In genomic region chr15:40439461-40440299, GRCh38 we compare ENCODE assay signal across 8 cellular contexts. TPM values are rescaled to one million over a fixed set of nuclear protein-coding genes. Genes with fewer than 3 reads are reported as not detected.
DNase-seq lines count a peak whose midpoint lies in the region; ATAC-seq and TF ChIP-seq lines count a peak whose summit lies in the region.

No MANE protein-coding gene starts in this region.

- POLR2A ChIA-PET in CD8-positive, alpha-beta memory T cell (lab: Charles Lee) = interaction anchor here (0.8 to 5.2 kb wide), 8 partner anchors 13 to 132 kb away, joined by 3 to 41 read pairs (median 4); partner anchors contain the start of genes CHST14, INAFM2, IVD and PLCB2
- POLR2A ChIA-PET in WTC11 (lab: Charles Lee) = interaction anchor here (0.7 to 3.2 kb wide), 9 partner anchors 12 to 552 kb away, joined by 3 to 32 read pairs (median 4); partner anchors contain the start of genes CCDC32, CHST14 and IVD

- peaks cover 6% of the 10 kb centered on the region for H3K27me3 ChIP-seq in CD8-positive, alpha-beta memory T cell (ENCODE audit: insufficient read depth, low read length, poor library complexity, severe bottlenecking)
- H3K27me3 ChIP-seq in mucosa of stomach (ENCODE audit: control insufficient read depth, insufficient read depth, low read length) = peaks cover 41% of the 10 kb centered on the region

- H3K4me3 Mint-ChIP-seq in CD8-positive, alpha-beta memory T cell = peak overlapping the region; percentile 81 to 97 (median 92)
- peak overlapping the region; percentile 91 for H3K4me3 Mint-ChIP-seq in HFFc6
- peak overlapping the region; percentile 90 for H3K4me3 Mint-ChIP-seq in WTC11

- peaks cover 11 to 15% of the 10 kb centered on the region in 2 donors for H3K27me3 Mint-ChIP-seq in CD8-positive, alpha-beta memory T cell
- H3K27me3 Mint-ChIP-seq in HFFc6 (ENCODE audit: insufficient read depth) = peaks cover 44% of the 10 kb centered on the region
- peaks cover 12% of the 10 kb centered on the region for H3K27me3 Mint-ChIP-seq in WTC11 (ENCODE audit: low read depth)

- CTCF ChIA-PET in CD8-positive, alpha-beta memory T cell (lab: Charles Lee) = interaction anchor here (0.7 to 2.3 kb wide), 13 partner anchors 9 to 255 kb away, joined by 3 to 16 read pairs (median 5); partner anchors contain the start of gene RAD51
- CTCF ChIA-PET in WTC11 (lab: Charles Lee) = interaction anchor here (0.8 to 2.6 kb wide), 22 partner anchors 9 to 418 kb away, joined by 3 to 23 read pairs (median 5); partner anchors contain the start of genes CCDC9B and INAFM2

- peak overlapping the region; percentile 67 for H3K9ac ChIP-seq in mucosa of stomach (ENCODE audit: low read length)

- peak overlapping the region in 7 of 8 donors; percentile 65 to 92 (median 87) for H3K27ac Mint-ChIP-seq in CD8-positive, alpha-beta memory T cell
- H3K27ac Mint-ChIP-seq in HFFc6 (peak overlapping the region; percentile 75), WTC11 (peak overlapping the region; percentile 78)

- peaks cover 55 to 71% (median 57%) of the 10 kb centered on the region in 3 donors for H3K4me1 Mint-ChIP-seq in CD8-positive, alpha-beta memory T cell
- H3K4me1 Mint-ChIP-seq in HFFc6 (ENCODE audit: low read depth) (peaks cover 34% of the 10 kb centered on the region), WTC11 (peaks cover 57% of the 10 kb centered on the region)

- H3K4me1 ChIP-seq in CD8-positive, alpha-beta memory T cell (ENCODE audit: insufficient read depth, low read length) = peaks cover 53% of the 10 kb centered on the region
- H3K4me1 ChIP-seq in mucosa of stomach (ENCODE audit: control insufficient read depth, insufficient read depth, low read length) (peaks cover 39% of the 10 kb centered on the region), urinary bladder (ENCODE audit: insufficient read depth) (peaks cover 2% of the 10 kb centered on the region)

- 9% methylated on average over 28 of the region's 28 CpGs for whole genome bisulfite sequencing in urinary bladder

- no peaks in the 10 kb centered on the region for H3K9me3 ChIP-seq in CD8-positive, alpha-beta memory T cell (ENCODE audit: low read length)
- H3K9me3 ChIP-seq in mucosa of stomach (ENCODE audit: control insufficient read depth, low read length) = no peaks in the 10 kb centered on the region

- peak overlapping the region; percentile 66 for H3K27ac ChIP-seq in CD8-positive, alpha-beta memory T cell (ENCODE audit: low read depth, low read length)
- H3K27ac ChIP-seq in urinary bladder (ENCODE audit: low read depth) = no peak overlapping the region

- no peak for TF ChIP-seq CTCF in HFFc6 (IDR thresholded peaks at IDR 0.05)
- no peak for TF ChIP-seq CTCF in WTC11 (IDR thresholded peaks at IDR 0.05)
- TF ChIP-seq CTCF in epithelial cell of esophagus (IDR thresholded peaks at IDR 0.05; ENCODE audit: insufficient read depth, low read depth, low read length, missing control alignments) = no peak

- peak in 2 of 5 donors; percentile 16 to 59 for DNase-seq in CD8-positive, alpha-beta memory T cell
- DNase-seq in HFFc6 (peak; percentile 7), WTC11 (ENCODE audit: low spot score) (peak; percentile 69), epithelial cell of esophagus (ENCODE audit: low read depth) (peak; percentile 52), mucosa of gallbladder (ENCODE audit: low spot score) (no peak)

- H3K4me3 ChIP-seq in CD8-positive, alpha-beta memory T cell (ENCODE audit: low read length) = peak overlapping the region; percentile 72
- H3K4me3 ChIP-seq in epithelial cell of esophagus (ENCODE audit: low read length) (peak overlapping the region; percentile 61), mucosa of stomach (ENCODE audit: low read length) (peak overlapping the region; percentile 35), urinary bladder (ENCODE audit: low read depth, low read length) (peak overlapping the region; percentile 95)

- peak; percentile 32 for ATAC-seq in WTC11
- ATAC-seq in HG02840 (IDR thresholded peaks at IDR 0.05; ENCODE audit: low FRiP score, unreplicated experiment) = no peak

- H3K36me3 Mint-ChIP-seq in CD8-positive, alpha-beta memory T cell = peaks cover 0 to 7% (median 0%) of the 10 kb centered on the region in 3 donors
- H3K36me3 Mint-ChIP-seq in HFFc6 (ENCODE audit: low read depth) = no peaks in the 10 kb centered on the region
- H3K36me3 Mint-ChIP-seq in WTC11 = 0 out of 2 replicates have a peak, but pooled peaks cover 3% of the 10 kb centered on the region

- peaks cover 0 to 3% (median 0%) of the 10 kb centered on the region in 5 donors for H3K9me3 Mint-ChIP-seq in CD8-positive, alpha-beta memory T cell
- H3K9me3 Mint-ChIP-seq in HFFc6 (no peaks in the 10 kb centered on the region), WTC11 (no peaks in the 10 kb centered on the region)

- no peaks in the 10 kb centered on the region for H3K36me3 ChIP-seq in CD8-positive, alpha-beta memory T cell (ENCODE audit: insufficient read depth, low read length)
- H3K36me3 ChIP-seq in mucosa of stomach (ENCODE audit: control insufficient read depth, insufficient read depth, low read length) (no peaks in the 10 kb centered on the region), urinary bladder (ENCODE audit: insufficient read depth) (no peaks in the 10 kb centered on the region)

TF ChIP-seq in WTC11, 78 proteins besides CTCF, POLR2A, EP300 and RAD21 (continues in another document):
- TF ChIP-seq NR1H2 (CRISPR knock-in tag; IDR thresholded peaks at IDR 0.05) (peak; percentile 66; the same call in 1 of the 2 replicates), SP1 (CRISPR knock-in tag; conservative IDR thresholded peaks at IDR 0.05) (peak; percentile 56), FOXK1 (CRISPR knock-in tag; IDR thresholded peaks at IDR 0.05) (peak; percentile 47; the same call in 1 of the 2 replicates), NFE2L1 (CRISPR knock-in tag; IDR thresholded peaks at IDR 0.05) (peak; percentile 91), MYBL2 (CRISPR knock-in tag; IDR thresholded peaks at IDR 0.05) (0 out of 2 replicates have a peak, but pooled peaks have one; percentile 78), ZNF423 (CRISPR knock-in tag; IDR thresholded peaks at IDR 0.05) (peak; percentile 4; the same call in 1 of the 2 replicates), GTF2I (CRISPR knock-in tag; conservative IDR thresholded peaks at IDR 0.05) (no peak), TCF7 (CRISPR knock-in tag; IDR thresholded peaks at IDR 0.05; ENCODE audit: low read depth) (no peak), SMAD3 (CRISPR knock-in tag; IDR thresholded peaks at IDR 0.05; ENCODE audit: borderline replicate concordance) (no peak)
- TF ChIP-seq, protein P1, sequence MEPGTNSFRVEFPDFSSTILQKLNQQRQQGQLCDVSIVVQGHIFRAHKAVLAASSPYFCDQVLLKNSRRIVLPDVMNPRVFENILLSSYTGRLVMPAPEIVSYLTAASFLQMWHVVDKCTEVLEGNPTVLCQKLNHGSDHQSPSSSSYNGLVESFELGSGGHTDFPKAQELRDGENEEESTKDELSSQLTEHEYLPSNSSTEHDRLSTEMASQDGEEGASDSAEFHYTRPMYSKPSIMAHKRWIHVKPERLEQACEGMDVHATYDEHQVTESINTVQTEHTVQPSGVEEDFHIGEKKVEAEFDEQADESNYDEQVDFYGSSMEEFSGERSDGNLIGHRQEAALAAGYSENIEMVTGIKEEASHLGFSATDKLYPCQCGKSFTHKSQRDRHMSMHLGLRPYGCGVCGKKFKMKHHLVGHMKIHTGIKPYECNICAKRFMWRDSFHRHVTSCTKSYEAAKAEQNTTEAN (CRISPR knock-in tag; IDR thresholded peaks at IDR 0.05) = 0 out of 2 replicates have a peak, but pooled peaks have one; percentile 64

RNA-seq across cellular contexts. Expression of gene BAHD1, which starts 1.1 kb away (rescaled TPM):
- 10 to 100 TPM; 23.6 to 24.9 TPM for total RNA-seq in CD8-positive, alpha-beta memory T cell
- 4.1 TPM for polyA plus RNA-seq in CD8-positive, alpha-beta memory T cell
- 10 to 100 TPM; 12.7 to 14.4 (median 14.2) TPM for total RNA-seq in HFFc6 (2021; fragmentation: NEBNext Ultra II Directional; extraction: Animal tissue kit (Norgen Biotek cat#: 25700))
- total RNA-seq in WTC11 (2021) = 40.7 to 49.1 TPM (median 41.5 TPM) in 3 replicates
- 7.9 TPM for total RNA-seq in urinary bladder
- polyA plus RNA-seq in urinary bladder = 23.0 TPM
- 33.1 TPM for total RNA-seq in mucosa of gallbladder

RNA-seq across cellular contexts. Expression of gene CHST14, which starts 31.1 kb away (rescaled TPM):
- 10 to 100 TPM; 13.1 to 13.3 TPM for total RNA-seq in CD8-positive, alpha-beta memory T cell
- 1.7 TPM for polyA plus RNA-seq in CD8-positive, alpha-beta memory T cell
- total RNA-seq in HFFc6 (2021; fragmentation: NEBNext Ultra II Directional; extraction: Animal tissue kit (Norgen Biotek cat#: 25700)) = 10 to 100 TPM; 26.3 to 32.5 (median 28.4) TPM
- total RNA-seq in WTC11 (2021) = 21.3 to 29.5 TPM (median 26.2 TPM) in 3 replicates
- total RNA-seq in urinary bladder = 11.8 TPM
- polyA plus RNA-seq in urinary bladder = 22.6 TPM
- 15.8 TPM for total RNA-seq in mucosa of gallbladder

RNA-seq across cellular contexts. Expression of gene IVD, which starts 34.1 kb away (rescaled TPM):
- 10 to 100 TPM; 68.5 to 80.1 TPM for total RNA-seq in CD8-positive, alpha-beta memory T cell
- polyA plus RNA-seq in CD8-positive, alpha-beta memory T cell = 56.0 TPM
- total RNA-seq in HFFc6 (2021; fragmentation: NEBNext Ultra II Directional; extraction: Animal tissue kit (Norgen Biotek cat#: 25700)) = 10 to 100 TPM; 48.5 to 69.9 (median 50.4) TPM
- total RNA-seq in WTC11 (2021) (82.2 to 96.1 TPM (median 89.3 TPM) in 3 replicates), urinary bladder (39.4 TPM), mucosa of gallbladder (123 TPM)
- polyA plus RNA-seq in urinary bladder = 48.5 TPM

RNA-seq across cellular contexts. Expression of gene KNSTRN, which starts 57.2 kb away (rescaled TPM):
- total RNA-seq in CD8-positive, alpha-beta memory T cell = 10 to 100 TPM; 42.8 to 49.9 TPM
- 3.6 TPM for polyA plus RNA-seq in CD8-positive, alpha-beta memory T cell
- 10 to 100 TPM; 26.2 to 49.7 (median 47.5) TPM for total RNA-seq in HFFc6 (2021; fragmentation: NEBNext Ultra II Directional; extraction: Animal tissue kit (Norgen Biotek cat#: 25700))
- total RNA-seq in WTC11 (2021) (58.7 to 73.4 TPM (median 64.6 TPM) in 3 replicates), urinary bladder (25.4 TPM), mucosa of gallbladder (12.2 TPM)
- polyA plus RNA-seq in urinary bladder = 7.5 TPM

Comparison
In these comparisons a context has a peak if more than half of its experiments do, and no peak if none do; other contexts are left out.
1. H3K4me3 ChIP-seq: peak in every context shown above with its lines; median percentile 95 in urinary bladder; 72 in CD8-positive, alpha-beta memory T cell; 61 in epithelial cell of esophagus; 35 in mucosa of stomach.